10 cellular contexts compared by ENCODE assay signal in the genomic region with DNA sequence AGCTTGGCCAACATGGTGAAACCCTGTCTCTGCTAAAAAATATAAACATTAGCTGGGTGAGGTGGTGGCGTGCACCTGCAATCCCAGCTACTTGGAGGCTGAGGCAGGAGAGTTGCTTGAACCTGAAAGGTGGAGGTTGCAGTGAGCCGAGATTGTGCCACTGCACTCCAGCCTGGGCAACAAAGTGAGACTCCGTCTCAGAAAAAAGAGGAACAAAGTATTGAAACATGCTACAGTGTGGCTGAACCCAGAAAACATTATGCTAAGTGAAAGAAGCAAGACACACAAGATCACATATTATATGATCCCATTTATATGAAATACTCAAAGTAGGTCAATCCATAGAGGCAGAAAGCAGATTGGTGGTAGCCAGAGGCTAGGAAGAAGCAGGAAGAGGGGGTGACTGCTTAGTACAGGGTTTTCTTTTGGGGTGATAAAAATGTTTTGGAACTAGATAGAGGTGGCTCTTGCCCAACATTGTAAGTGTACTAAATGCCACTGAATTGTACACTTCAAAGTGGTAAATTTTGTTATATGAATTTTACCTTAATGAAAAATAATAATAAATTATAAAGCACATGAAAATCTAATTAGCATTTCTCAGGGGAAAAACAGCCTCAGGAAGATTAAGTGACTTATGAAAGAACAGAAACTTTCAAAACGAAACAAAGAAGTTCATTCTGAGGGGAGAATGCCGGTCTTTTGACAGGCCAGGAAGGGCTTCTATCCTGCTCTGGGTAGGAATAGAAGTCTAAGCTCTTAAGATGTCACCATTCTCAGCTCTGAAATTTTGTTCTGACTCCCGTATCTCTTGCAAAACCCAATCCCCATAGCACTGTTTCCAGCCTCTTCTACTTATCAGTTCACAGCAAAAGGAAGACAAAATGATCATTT.
DNase-seq lines count a peak whose midpoint lies in the region; ATAC-seq and TF ChIP-seq lines count a peak whose summit lies in the region.
"Had no signal": no experiment of that assay in that cellular context is flagged by ENCODE, and none has a peak within 500 bp of the region (broad histone marks: within the 10 kb centered on the region; RNA-seq: fewer than 3 reads in every experiment).

No MANE protein-coding gene starts in this region.

- no peaks in the 10 kb centered on the region for H3K79me2 ChIP-seq in osteoblast (ENCODE audit: insufficient read depth, low read length)

- no peak for TF ChIP-seq CTCF in GM10248 (IDR thresholded peaks at IDR 0.05; ENCODE audit: control extremely low read depth, extremely low read depth, low read depth, missing control alignments)
- no peak for TF ChIP-seq CTCF in osteoblast (IDR thresholded peaks at IDR 0.05; ENCODE audit: extremely low read depth, low read depth, low read length)
- TF ChIP-seq CTCF in right atrium auricular region (IDR thresholded peaks at IDR 0.05) = no peak

- H2AFZ ChIP-seq in osteoblast (ENCODE audit: low read length) = no peak overlapping the region

- DNase-seq in GM10248 (ENCODE audit: extremely low spot score) (peak; percentile 45), RPMI8226 (peak; percentile 19), cerebellum (ENCODE audit: low spot score) (no peak), NCI-H1436 (lab: John Stamatoyannopoulos, UW) (no peak), osteoblast (ENCODE audit: insufficient read length, low spot score, missing footprints) (no peak), right atrium auricular region (ENCODE audit: low spot score) (no peak)
- DNase-seq: CD8-positive, alpha-beta memory T cell had no signal

- H3K36me3 ChIP-seq in osteoblast (ENCODE audit: insufficient read depth, low read length) (no peaks in the 10 kb centered on the region), right atrium auricular region (no peaks in the 10 kb centered on the region)
- H3K36me3 ChIP-seq: vagina had no signal

- H3K27ac ChIP-seq in osteoblast (ENCODE audit: low read depth, low read length) (no peak overlapping the region), right atrium auricular region (no peak overlapping the region)
- H3K27ac ChIP-seq: vagina had no signal

- POLR2A ChIA-PET in GM10248 (lab: Yijun Ruan, JAX) = no interaction called here

- H4K20me1 ChIP-seq in osteoblast (ENCODE audit: insufficient read depth, low read length) = no peaks in the 10 kb centered on the region

- ATAC-seq in GM19452 (IDR thresholded peaks at IDR 0.05; ENCODE audit: unreplicated experiment) (peak; percentile 77), HG03066 (IDR thresholded peaks at IDR 0.05; ENCODE audit: low read depth, unreplicated experiment) (peak; percentile 71)

- H3K9me3 ChIP-seq in osteoblast (ENCODE audit: low read depth, low read length) (no peaks in the 10 kb centered on the region), right atrium auricular region (peaks cover 0 to 3% of the 10 kb centered on the region in 2 donors)
- H3K9me3 ChIP-seq: vagina had no signal

- peaks cover 25% of the 10 kb centered on the region for H3K27me3 ChIP-seq in osteoblast (ENCODE audit: insufficient read depth, low read length)
- H3K27me3 ChIP-seq in right atrium auricular region = no peaks in the 10 kb centered on the region
- H3K27me3 ChIP-seq: vagina had no signal

- H3K4me3 ChIP-seq in osteoblast (ENCODE audit: insufficient read depth, low read length) = no peak overlapping the region
- H3K4me3 ChIP-seq in right atrium auricular region = no peak overlapping the region
- H3K4me3 ChIP-seq: vagina had no signal

- H3K4me2 ChIP-seq in osteoblast (ENCODE audit: insufficient read depth, low read length) = no peak overlapping the region

- H3K4me1 ChIP-seq in osteoblast (ENCODE audit: insufficient read depth, low read length) = no peaks in the 10 kb centered on the region
- H3K4me1 ChIP-seq in right atrium auricular region = no peaks in the 10 kb centered on the region
- H3K4me1 ChIP-seq: vagina had no signal

- CTCF ChIA-PET in GM10248 (lab: Yijun Ruan, JAX) = interaction anchor here (0.9 to 2.1 kb wide), 6 partner anchors 12 to 125 kb away, joined by 3 to 13 read pairs (median 3); no protein-coding TSS in a partner anchor

Comparison
In these comparisons a context has a peak if more than half of its experiments do, and no peak if none do; other contexts are left out.
1. DNase-seq: peak in GM10248 (single experiment) and RPMI8226 (single experiment); none in cerebellum (single experiment), NCI-H1436 (single experiment), osteoblast (single experiment) and right atrium auricular region (single experiment).